Comparison of ENCODE assay signal across 27 cellular contexts in genomic region chr16:78812582-78812981, GRCh38.
"Had no signal": no experiment of that assay in that cellular context is flagged by ENCODE, and none has a peak within 500 bp of the region (broad histone marks: within the 10 kb centered on the region; RNA-seq: fewer than 3 reads in every experiment).

No MANE protein-coding gene starts in this region.

- DNase-seq: natural killer cell; occipital lobe; ovary; psoas muscle; right cardiac atrium; spleen; stimulated activated CD4-positive, alpha-beta T cell treated with anti-CD3 and anti-CD28 coated beads, Interleukin-12 subunit alpha, Interleukin-12 subunit beta, amount 100 ng/mL, for 4 hours; stimulated activated CD4-positive, alpha-beta T cell treated with anti-CD3 and anti-CD28 coated beads, Interleukin-1b, Interleukin-23, amount 100 ng/mL, for 48 hours; stimulated activated CD4-positive, alpha-beta T cell treated with anti-CD3 and anti-CD28 coated beads, Interleukin-4, amount 100 ng/mL, for 1 hour; stimulated activated CD4-positive, alpha-beta T cell treated with anti-CD3 and anti-CD28 coated beads, Interleukin-4, amount 100 ng/mL, for 4 hours; stimulated activated CD8-positive, alpha-beta memory T cell treated with anti-CD3 and anti-CD28 coated beads, Interleukin-4, amount 100 ng/mL, for 48 hours; stimulated activated naive CD4-positive, alpha-beta T cell; stimulated activated naive CD8-positive, alpha-beta T cell treated with anti-CD3 and anti-CD28 coated beads, Interleukin-15, amount 100 ng/mL, for 72 hours; stimulated activated naive CD8-positive, alpha-beta T cell treated with anti-CD3 and anti-CD28 coated beads, Interleukin-15, Interleukin-2, amounts not matched to agents 100 U/mL and 50 U/mL, for 24 hours; substantia nigra; testis; tibial artery; transverse colon; upper lobe of right lung; uterus had no signal

- H2AFZ ChIP-seq: neural progenitor cell, parathyroid adenoma had no signal

- H3K36me3 ChIP-seq: neural progenitor cell, ovary, spleen, suprapubic skin, tibial artery, transverse colon, upper lobe of right lung, uterus had no signal

- ATAC-seq: natural killer cell; psoas muscle; right cardiac atrium; sciatic nerve; stimulated activated memory B cell treated with anti-CD40 and anti-IgM and Interleukin-4, amounts not matched to agents 10 μg/mL and 1 μg/mL and 100 μg/mL, for 72 hours; stimulated activated naive CD8-positive, alpha-beta T cell treated with anti-CD3 and anti-CD28 coated beads, Interleukin-15, amount 100 ng/mL, for 72 hours; stimulated activated naive CD8-positive, alpha-beta T cell treated with anti-CD3 and anti-CD28 coated beads, Interleukin-15, Interleukin-2, amounts not matched to agents 100 U/mL and 50 U/mL, for 24 hours; upper lobe of right lung had no signal

- H3K9ac ChIP-seq: neural progenitor cell, parathyroid adenoma had no signal

- H3K4me1 ChIP-seq: spleen, upper lobe of right lung had no signal

- H3K4me2 ChIP-seq: neural progenitor cell, smooth muscle cell had no signal

- H3K27me3 ChIP-seq: neural progenitor cell, ovary, spleen, suprapubic skin, testis, tibial artery, transverse colon, upper lobe of right lung, uterus had no signal

- H3K9me3 ChIP-seq: ovary, psoas muscle, spleen, suprapubic skin, testis, tibial artery, transverse colon, upper lobe of right lung, uterus had no signal

- H3K4me3 ChIP-seq: neural progenitor cell, ovary, psoas muscle, skin epidermis, smooth muscle cell, spleen, suprapubic skin, testis, tibial artery, transverse colon, upper lobe of right lung, uterus had no signal

- H3K27ac ChIP-seq: neural progenitor cell, ovary, parathyroid adenoma, psoas muscle, skin epidermis, spleen, suprapubic skin, testis, tibial artery, transverse colon, upper lobe of right lung, uterus had no signal
